In genomic region chr11:75028321-75029097, GRCh38 we compare ENCODE assay signal across 24 cellular contexts. TPM values are rescaled to one million over a fixed set of nuclear protein-coding genes. Genes with fewer than 3 reads are reported as not detected.
DNase-seq lines count a peak whose midpoint lies in the region; ATAC-seq and TF ChIP-seq lines count a peak whose summit lies in the region.
"Had no signal": no experiment of that assay in that cellular context is flagged by ENCODE, and none has a peak within 500 bp of the region (broad histone marks: within the 10 kb centered on the region; RNA-seq: fewer than 3 reads in every experiment).

No MANE protein-coding gene starts in this region.

- H3F3A ChIP-seq in neural progenitor cell (ENCODE audit: low read depth): no peaks in the 10 kb centered on the region

- H3K4me3 ChIP-seq in esophagus muscularis mucosa (no peak overlapping the region), neural progenitor cell (no peak overlapping the region)
- H3K4me3 ChIP-seq: mucosa of descending colon, SJSA1 had no signal

- no peak for TF ChIP-seq EP300 in esophagus muscularis mucosa (IDR thresholded peaks at IDR 0.05)

- intact Hi-C loops in esophagus muscularis mucosa (cut with DNase I): no loop called here

- H3K9me3 Mint-ChIP-seq in neural progenitor cell: no peaks in the 10 kb centered on the region
- H3K9me3 Mint-ChIP-seq: activated naive CD4-positive, alpha-beta T cell treated with anti-CD3 and anti-CD28 coated beads, Interleukin-2, amount 50 U/mL, for 24 hours; activated T-cell treated with anti-CD3 and anti-CD28 coated beads, Interleukin-2, amount 50 U/mL, for 72 hours; CD8-positive, alpha-beta memory T cell; HFFc6; neural crest cell had no signal

- no peaks in the 10 kb centered on the region for H4K20me1 ChIP-seq in neural progenitor cell (ENCODE audit: low read depth)

- no peak overlapping the region for H3K27ac ChIP-seq in esophagus muscularis mucosa (replicated peaks in 1 of 4)
- H3K27ac ChIP-seq in neural progenitor cell: no peak overlapping the region
- H3K27ac ChIP-seq: foreskin keratinocyte, SJSA1 had no signal

- TF ChIP-seq CTCF in esophagus muscularis mucosa (IDR thresholded peaks at IDR 0.05) (no peak), neural progenitor cell (IDR thresholded peaks at IDR 0.05) (no peak)

- H3K27ac Mint-ChIP-seq in neural progenitor cell: no peak overlapping the region
- H3K27ac Mint-ChIP-seq: activated naive CD4-positive, alpha-beta T cell treated with anti-CD3 and anti-CD28 coated beads, Interleukin-2, amount 50 U/mL, for 24 hours; activated T-cell treated with anti-CD3 and anti-CD28 coated beads, Interleukin-2, amount 50 U/mL, for 72 hours; HFFc6; progenitor cell of endocrine pancreas had no signal

- H3K9me3 ChIP-seq in esophagus muscularis mucosa (no peaks in the 10 kb centered on the region), neural progenitor cell (ENCODE audit: low read depth) (no peaks in the 10 kb centered on the region)
- H3K9me3 ChIP-seq: mucosa of descending colon, SJSA1 had no signal

- H3K9ac ChIP-seq in neural progenitor cell: no peak overlapping the region

- H3K4me3 Mint-ChIP-seq in neural progenitor cell: no peak overlapping the region
- H3K4me3 Mint-ChIP-seq: activated naive CD4-positive, alpha-beta T cell treated with anti-CD3 and anti-CD28 coated beads, Interleukin-2, amount 50 U/mL, for 24 hours; activated T-cell treated with anti-CD3 and anti-CD28 coated beads, Interleukin-2, amount 50 U/mL, for 72 hours; CD8-positive, alpha-beta memory T cell; HFFc6; neural crest cell had no signal

- TF ChIP-seq POLR2A in esophagus muscularis mucosa (IDR thresholded peaks at IDR 0.05; ENCODE audit: low read depth): no peak

- no peaks in the 10 kb centered on the region for H3K79me2 ChIP-seq in neural progenitor cell (ENCODE audit: low read depth)

- no peak for ATAC-seq in GM18861 (IDR thresholded peaks at IDR 0.05; ENCODE audit: unreplicated experiment)
- ATAC-seq: activated T-cell treated with anti-CD3 and anti-CD28 coated beads, Interleukin-2, amount 50 U/mL, for 72 hours; foreskin keratinocyte; mucosa of descending colon had no signal

- WGBS in esophagus muscularis mucosa: 51% methylated on average over 2 of the region's 2 CpGs

- H3K36me3 Mint-ChIP-seq in neural progenitor cell: no peaks in the 10 kb centered on the region
- H3K36me3 Mint-ChIP-seq: activated naive CD4-positive, alpha-beta T cell treated with anti-CD3 and anti-CD28 coated beads, Interleukin-2, amount 50 U/mL, for 24 hours; CD8-positive, alpha-beta memory T cell had no signal

- peak; percentile 89 for DNase-seq in DMS79 treated with DMSO at 0.1 percent for 48 hours (lab: John Stamatoyannopoulos, UW)
- DNase-seq in NCI-H187 treated with DMSO at 0.1 percent for 48 hours (lab: John Stamatoyannopoulos, UW): peak; percentile 83
- DNase-seq in esophagus muscularis mucosa (ENCODE audit: extremely low spot score): peak; percentile 64
- DNase-seq in retina: peak; percentile 14
- no peak for DNase-seq in cerebellar cortex (ENCODE audit: low spot score)
- no peak for DNase-seq in neural progenitor cell (ENCODE audit: low spot score)
- DNase-seq: activated CD4-positive, alpha-beta T cell treated with anti-CD3 and anti-CD28 coated beads for 4 hours; activated T-cell treated with anti-CD3 and anti-CD28 coated beads, Interleukin-2, amount 50 U/mL, for 72 hours; aorta; caudate nucleus; CD8-positive, alpha-beta memory T cell; dermis blood vessel endothelial cell; DND-41; foreskin keratinocyte; HFFc6; mucosa of descending colon; small intestine; stimulated activated CD4-positive, alpha-beta T cell treated with anti-CD3 and anti-CD28 coated beads, Interleukin-2, amount 100 ng/mL, for 24 hours; stimulated activated naive CD4-positive, alpha-beta T cell had no signal

- no peaks in the 10 kb centered on the region for H3K36me3 ChIP-seq in esophagus muscularis mucosa
- H3K36me3 ChIP-seq in neural progenitor cell: no peaks in the 10 kb centered on the region
- H3K36me3 ChIP-seq: SJSA1 had no signal

- H3K27me3 Mint-ChIP-seq in neural progenitor cell (ENCODE audit: insufficient read depth, low read depth): peaks cover 9% of the 10 kb centered on the region

- peaks cover 0 to 2% (median under 1%) of the 10 kb centered on the region in 4 donors for H3K4me1 ChIP-seq in esophagus muscularis mucosa
- H3K4me1 ChIP-seq in neural progenitor cell: no peaks in the 10 kb centered on the region
- H3K4me1 ChIP-seq: foreskin keratinocyte had no signal

- H2AFZ ChIP-seq in neural progenitor cell (replicated peaks): no peak overlapping the region

- H3K4me1 Mint-ChIP-seq in neural progenitor cell: no peaks in the 10 kb centered on the region
- H3K4me1 Mint-ChIP-seq: activated naive CD4-positive, alpha-beta T cell treated with anti-CD3 and anti-CD28 coated beads, Interleukin-2, amount 50 U/mL, for 24 hours; CD8-positive, alpha-beta memory T cell had no signal

- H3K27me3 ChIP-seq in esophagus muscularis mucosa: no peaks in the 10 kb centered on the region
- H3K27me3 ChIP-seq in neural progenitor cell: no peaks in the 10 kb centered on the region
- H3K27me3 ChIP-seq: SJSA1 had no signal

- H3K4me2 ChIP-seq in neural progenitor cell: no peak overlapping the region

RNA-seq across cellular contexts. Expression of gene NEU3, which starts 39.8 kb away (rescaled TPM):
- total RNA-seq in esophagus muscularis mucosa: 1 to 10 TPM; 2.9 to 6.7 (median 5.7) TPM
- 12.4 and 17.9 TPM in 2 replicates for total RNA-seq in neural progenitor cell (ENCODE audit: low replicate concordance)

Comparison
In these comparisons a context has a peak if more than half of its experiments do, and no peak if none do; other contexts are left out.
1. DNase-seq: peak in DMS79 treated with DMSO at 0.1 percent for 48 hours (single experiment), NCI-H187 treated with DMSO at 0.1 percent for 48 hours (single experiment), esophagus muscularis mucosa (single experiment) and retina (single experiment); none in cerebellar cortex (single experiment) and neural progenitor cell (single experiment).